ENCODE assay signal across 12 cellular contexts in the genomic region with DNA sequence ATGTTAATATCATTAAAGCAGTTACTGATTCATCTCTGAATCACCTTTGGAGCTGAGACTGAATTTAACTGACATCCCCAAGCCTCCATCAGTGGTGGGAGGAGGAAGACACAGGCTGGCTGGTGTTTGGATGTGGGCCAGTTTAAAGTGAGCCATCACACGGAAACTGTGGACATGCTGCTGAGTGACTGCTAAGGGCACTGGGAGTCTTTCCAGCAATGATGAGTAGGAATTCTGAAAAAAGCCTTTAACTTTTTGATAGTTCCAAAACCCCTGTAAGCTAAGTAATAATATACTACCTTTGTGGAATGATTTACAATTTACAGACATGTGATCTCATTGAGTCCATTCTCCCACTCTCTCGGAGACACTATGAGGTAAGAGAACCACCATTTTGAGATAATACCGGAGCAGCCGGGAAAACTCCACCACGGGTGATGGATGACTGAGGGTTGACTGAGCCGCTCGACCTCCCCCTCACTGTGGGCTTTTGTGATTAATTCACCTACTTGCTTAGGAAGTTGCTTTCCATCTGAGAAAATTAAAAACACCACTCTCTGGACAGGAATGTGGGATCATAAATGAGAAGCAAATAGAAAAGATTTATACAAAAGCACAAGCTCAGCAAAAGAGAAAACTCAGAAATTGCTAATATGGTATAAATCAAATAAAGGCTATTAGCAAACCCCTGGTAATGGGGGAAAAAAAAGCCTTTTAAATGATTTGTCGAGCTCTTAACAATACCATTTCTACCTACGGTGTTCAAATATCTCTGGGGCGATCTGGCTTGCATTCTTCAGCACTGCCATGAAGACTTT.
DNase-seq lines count a peak whose midpoint lies in the region; ATAC-seq and TF ChIP-seq lines count a peak whose summit lies in the region.
"Had no signal": no experiment of that assay in that cellular context is flagged by ENCODE, and none has a peak within 500 bp of the region (broad histone marks: within the 10 kb centered on the region; RNA-seq: fewer than 3 reads in every experiment).

No MANE protein-coding gene starts in this region.

- intact Hi-C loops in mucosa of descending colon (cut with DNase I, micrococcal nuclease) = no loop called here

- ATAC-seq in HG03095 (IDR thresholded peaks at IDR 0.05; ENCODE audit: unreplicated experiment) = no peak
- ATAC-seq in HG02885 (IDR thresholded peaks at IDR 0.05; ENCODE audit: poor library complexity, unreplicated experiment) = no peak
- ATAC-seq in mucosa of descending colon = no peak
- ATAC-seq: stimulated activated naive B cell treated with anti-CD40 and anti-IgM and Interleukin-4, amounts not matched to agents 10 μg/mL and 1 μg/mL and 100 μg/mL, for 72 hours had no signal

- H3K36me3 ChIP-seq in mucosa of descending colon (ENCODE audit: low read depth) = no peaks in the 10 kb centered on the region

- no peaks in the 10 kb centered on the region for H3K27me3 ChIP-seq in AG04450 (ENCODE audit: control insufficient read depth, insufficient read depth, low read length)

- CTCF ChIA-PET in AG04450 (lab: Charles Lee) = no interaction called here

- no peaks in the 10 kb centered on the region for H3K4me1 ChIP-seq in mucosa of descending colon (ENCODE audit: low read depth)

- POLR2A ChIA-PET in AG04450 (lab: Yijun Ruan, JAX) = interaction anchor here (2.5 kb wide), 1 partner anchor 10 kb away, joined by 10 read pairs; no protein-coding TSS in a partner anchor

- in situ Hi-C loops in astrocyte of the spinal cord (cut with HindIII; ENCODE audit: low sequenced_read_pairs) = no loop called here

- H3K4me3 ChIP-seq in AG04450 (ENCODE audit: low read depth, low read length) (no peak overlapping the region), astrocyte of the spinal cord (ENCODE audit: low read depth, low read length) (no peak overlapping the region), mucosa of descending colon (no peak overlapping the region)

- H3K9me3 ChIP-seq in AG04450 (ENCODE audit: control insufficient read depth, insufficient read depth, low read length) (no peaks in the 10 kb centered on the region), mucosa of descending colon (no peaks in the 10 kb centered on the region)

- TF ChIP-seq CTCF in AG04450 (IDR thresholded peaks at IDR 0.05; ENCODE audit: low read depth, low read length) (no peak), astrocyte of the spinal cord (IDR thresholded peaks at IDR 0.05; ENCODE audit: low read depth, low read length) (no peak), mucosa of descending colon (IDR thresholded peaks at IDR 0.05) (no peak)

- DNase-seq in AG04450 (ENCODE audit: low read depth, low spot score) = peak; percentile 76
- peak; percentile 95 for DNase-seq in HS-5 (ENCODE audit: low read depth)
- peak; percentile 93 for DNase-seq in astrocyte of the spinal cord (ENCODE audit: low read depth, low spot score)
- peak; percentile 100 for DNase-seq in kidney glomerular epithelial cell (lab: John Stamatoyannopoulos, UW)
- DNase-seq in NCI-H1930 (lab: John Stamatoyannopoulos, UW) = no peak
- no peak for DNase-seq in mucosa of descending colon
- DNase-seq: NCI-H510A; stimulated activated naive B cell treated with anti-CD40 and anti-IgM and Interleukin-4, amounts not matched to agents 10 μg/mL and 1 μg/mL and 100 μg/mL, for 72 hours; T-helper 1 cell had no signal

- H3K27ac ChIP-seq in AG04450 (ENCODE audit: low read depth, low read length) = peak overlapping the region; percentile 42
- H3K27ac ChIP-seq: C4-2B had no signal

Comparison
In these comparisons a context has a peak if more than half of its experiments do, and no peak if none do; other contexts are left out.
1. DNase-seq: peak in AG04450 (single experiment), HS-5 (single experiment), astrocyte of the spinal cord (single experiment) and kidney glomerular epithelial cell (single experiment); none in NCI-H1930 (0 of 2) and mucosa of descending colon (0 of 3).